5 cellular contexts compared by ENCODE assay signal in the genomic region with DNA sequence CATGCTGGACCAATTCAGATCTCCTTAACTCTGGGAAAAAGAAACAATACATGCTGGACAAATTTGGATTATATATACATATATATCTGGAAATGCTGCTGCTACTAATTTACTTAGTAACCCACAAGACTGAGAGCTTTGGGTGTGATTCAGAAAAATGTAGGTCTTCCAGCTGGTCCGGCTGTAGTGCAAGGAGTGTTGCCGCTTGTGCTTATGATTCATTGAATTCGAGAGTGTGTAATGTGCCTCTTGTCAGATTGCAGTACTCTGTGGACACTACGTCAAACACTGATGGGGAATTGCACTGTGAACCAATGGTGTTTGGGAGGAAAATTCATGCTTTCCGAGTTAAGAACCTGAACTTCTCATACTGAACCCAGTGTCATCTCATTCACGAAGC.
"Had no signal": no experiment of that assay in that cellular context is flagged by ENCODE, and none has a peak within 500 bp of the region (broad histone marks: within the 10 kb centered on the region; RNA-seq: fewer than 3 reads in every experiment).

No MANE protein-coding gene starts in this region.

- H3K9me3 Mint-ChIP-seq: GM23338, H9 had no signal

- ATAC-seq: GM23338, K562 had no signal

- DNase-seq: H9, HCEC 1CT, IMR-90 had no signal

- H3K4me3 ChIP-seq: GM23338, K562 had no signal

- H3K4me3 Mint-ChIP-seq: GM23338, H9 had no signal

- H3K27ac Mint-ChIP-seq: GM23338, H9 had no signal

- H3K4me1 Mint-ChIP-seq: GM23338, H9 had no signal
